In genomic region chr7:22291979-22292378, GRCh38 we compare ENCODE assay signal across 19 cellular contexts.
A peak's percentile ranks its signal among the peaks of the same experiment; 100 is the strongest.
DNase-seq lines count a peak whose midpoint lies in the region; ATAC-seq and TF ChIP-seq lines count a peak whose summit lies in the region.
"Had no signal": no experiment of that assay in that cellular context is flagged by ENCODE, and none has a peak within 500 bp of the region (broad histone marks: within the 10 kb centered on the region; RNA-seq: fewer than 3 reads in every experiment).

No MANE protein-coding gene starts in this region.

- no peak overlapping the region for H3K9ac ChIP-seq in neuronal stem cell (ENCODE audit: low read depth, low read length, poor library complexity)
- H3K9ac ChIP-seq in colonic mucosa (ENCODE audit: low read depth in 2 of 2, low read length in 2 of 2) = no peak overlapping the region

- H3K36me3 ChIP-seq in neuronal stem cell (replicated peaks in 1 of 2; ENCODE audit: control insufficient read depth in 2 of 2, insufficient read depth in 2 of 2, low read length in 2 of 2) = no peaks in the 10 kb centered on the region
- no peaks in the 10 kb centered on the region for H3K36me3 ChIP-seq in colonic mucosa

- H3K36me3 Mint-ChIP-seq in activated CD8-positive, alpha-beta memory T cell treated with anti-CD3 and anti-CD28 coated beads, Interleukin-2, amount 10 ng/mL, durations not matched to agents 7 days and 5 days = no peaks in the 10 kb centered on the region
- H3K36me3 Mint-ChIP-seq: CD8-positive, alpha-beta T cell had no signal

- no peaks in the 10 kb centered on the region for H3K9me3 ChIP-seq in neuronal stem cell (replicated peaks in 1 of 2; ENCODE audit: control insufficient read depth in 2 of 2, insufficient read depth in 1 of 2, low read depth in 1 of 2, low read length in 2 of 2)
- no peaks in the 10 kb centered on the region for H3K9me3 ChIP-seq in colonic mucosa
- H3K9me3 ChIP-seq: HAP-1 had no signal

- H2AK5ac ChIP-seq in neuronal stem cell (ENCODE audit: low read depth, low read length) = no peak overlapping the region

- H2AFZ ChIP-seq in neuronal stem cell (ENCODE audit: low read length) = peak overlapping the region; percentile 67

- no peak overlapping the region for H3K27ac Mint-ChIP-seq in activated CD8-positive, alpha-beta memory T cell treated with anti-CD3 and anti-CD28 coated beads, Interleukin-2, amount 10 ng/mL, durations not matched to agents 7 days and 5 days
- H3K27ac Mint-ChIP-seq: CD8-positive, alpha-beta T cell; HFFc6 had no signal

- H4K8ac ChIP-seq in neuronal stem cell (ENCODE audit: low read depth, low read length) = no peak overlapping the region

- H3K9me3 Mint-ChIP-seq in activated CD8-positive, alpha-beta memory T cell treated with anti-CD3 and anti-CD28 coated beads, Interleukin-2, amount 10 ng/mL, durations not matched to agents 7 days and 5 days (ENCODE audit: low read depth) = peaks cover 3% of the 10 kb centered on the region
- H3K9me3 Mint-ChIP-seq: CD8-positive, alpha-beta T cell; HFFc6 had no signal

- H3K4me1 ChIP-seq in neuronal stem cell (ENCODE audit: control insufficient read depth in 2 of 2, insufficient read depth in 1 of 2, low read depth in 1 of 2, low read length in 2 of 2) = peaks cover 15 to 19% of the 10 kb centered on the region in 2 donors
- no peaks in the 10 kb centered on the region for H3K4me1 ChIP-seq in colonic mucosa

- no peak for DNase-seq in activated CD8-positive, alpha-beta memory T cell treated with anti-CD3 and anti-CD28 coated beads, Interleukin-2, amount 10 ng/mL, durations not matched to agents 7 days and 5 days
- DNase-seq in activated CD8-positive, alpha-beta memory T cell treated with anti-CD3 and anti-CD28 coated beads for 24 hours = no peak
- DNase-seq in globus pallidus (ENCODE audit: low spot score) (peak; percentile 35), neuronal stem cell (ENCODE audit: low spot score) (no peak), NCI-H2081 treated with DMSO at 0.1 percent for 48 hours (lab: John Stamatoyannopoulos, UW) (no peak), colonic mucosa (no peak), A172 (ENCODE audit: low spot score) (no peak)
- DNase-seq: CD8-positive, alpha-beta T cell; DMS 273 treated with DMSO at 0.1 percent for 48 hours; DMS79; GF-D8; GOT3; HFFc6; KBM-7; NCI-H2029; NCI-H2227 treated with DMSO at 0.1 percent for 48 hours; NCI-H526 treated with DMSO at 0.1 percent for 48 hours had no signal

- no CpG with 5 or more reads among the region's 2 CpGs for WGBS in neuronal stem cell (ENCODE audit: extremely low coverage in 2 of 2, insufficient read length in 2 of 2, insufficient replicate concordance in 1 of 2), 2 donors

- H3K4me3 ChIP-seq in neuronal stem cell (ENCODE audit: low read length in 2 of 2) (no peak overlapping the region), colonic mucosa (no peak overlapping the region)
- H3K4me3 ChIP-seq: HAP-1 had no signal

- no peaks in the 10 kb centered on the region for H3K79me1 ChIP-seq in neuronal stem cell (ENCODE audit: low read depth, low read length)

- peaks cover 67% of the 10 kb centered on the region for H3K27me3 Mint-ChIP-seq in activated CD8-positive, alpha-beta memory T cell treated with anti-CD3 and anti-CD28 coated beads, Interleukin-2, amount 10 ng/mL, durations not matched to agents 7 days and 5 days

- no peak overlapping the region for H3K4ac ChIP-seq in neuronal stem cell (ENCODE audit: low read length)

- no peak overlapping the region for H2BK15ac ChIP-seq in neuronal stem cell (ENCODE audit: low read length)

- H3K4me2 ChIP-seq in neuronal stem cell (ENCODE audit: insufficient read depth, low read length, poor library complexity, severe bottlenecking) = no peak overlapping the region

- H3K23ac ChIP-seq in neuronal stem cell (ENCODE audit: low read depth, low read length, poor library complexity) = no peak overlapping the region

- no peak overlapping the region for H2BK12ac ChIP-seq in neuronal stem cell (ENCODE audit: low read length)

- H3K4me1 Mint-ChIP-seq in activated CD8-positive, alpha-beta memory T cell treated with anti-CD3 and anti-CD28 coated beads, Interleukin-2, amount 10 ng/mL, durations not matched to agents 7 days and 5 days = peaks cover 24% of the 10 kb centered on the region

- no peak overlapping the region for H3K18ac ChIP-seq in neuronal stem cell (ENCODE audit: low read length)

- H3K27me3 ChIP-seq in neuronal stem cell (ENCODE audit: control insufficient read depth in 3 of 3, insufficient read depth in 3 of 3, low read depth in 1 of 3, low read length in 3 of 3) (no peaks in the 10 kb centered on the region), colonic mucosa (no peaks in the 10 kb centered on the region)

- no peak for TF ChIP-seq CTCF in colonic mucosa (IDR thresholded peaks at IDR 0.05)

- H3K27ac ChIP-seq in neuronal stem cell (replicated peaks; ENCODE audit: low read length) (no peak overlapping the region), colonic mucosa (no peak overlapping the region)
- H3K27ac ChIP-seq: C4-2B had no signal

- H2BK120ac ChIP-seq in neuronal stem cell (ENCODE audit: low read depth, low read length) = no peak overlapping the region

- peak; percentile 18 for ATAC-seq in activated CD8-positive, alpha-beta memory T cell treated with anti-CD3 and anti-CD28 coated beads, Interleukin-2, amount 10 ng/mL, durations not matched to agents 7 days and 5 days
- ATAC-seq: CD8-positive, alpha-beta T cell had no signal

- intact Hi-C loops in colonic mucosa (cut with DNase I) = loop anchor here (10.0 kb wide), 1 partner anchor 193 kb away; no protein-coding TSS in a partner anchor

- CTCF ChIA-PET in activated CD8-positive, alpha-beta memory T cell treated with anti-CD3 and anti-CD28 coated beads, Interleukin-2, amount 10 ng/mL, durations not matched to agents 7 days and 5 days (lab: Charles Lee) = interaction anchor here (2.1 kb wide), 1 partner anchor 182 kb away, joined by 11 read pairs; no protein-coding TSS in a partner anchor

- H3K14ac ChIP-seq in neuronal stem cell (ENCODE audit: low read length) = no peak overlapping the region

- no peak overlapping the region for H2BK5ac ChIP-seq in neuronal stem cell (ENCODE audit: low read length)

- H3K4me3 Mint-ChIP-seq in activated CD8-positive, alpha-beta memory T cell treated with anti-CD3 and anti-CD28 coated beads, Interleukin-2, amount 10 ng/mL, durations not matched to agents 7 days and 5 days = no peak overlapping the region
- H3K4me3 Mint-ChIP-seq: CD8-positive, alpha-beta T cell; HFFc6 had no signal

- no peak overlapping the region for H4K91ac ChIP-seq in neuronal stem cell (ENCODE audit: low read depth, low read length, poor library complexity)
